Comparison of ENCODE assay signal across 28 cellular contexts in genomic region chr4:66164869-66165268, GRCh38.
"Had no signal": no experiment of that assay in that cellular context is flagged by ENCODE, and none has a peak within 500 bp of the region (broad histone marks: within the 10 kb centered on the region; RNA-seq: fewer than 3 reads in every experiment).

No MANE protein-coding gene starts in this region.

- H3K4me1 ChIP-seq: esophagus squamous epithelium, gastrocnemius medialis, heart right ventricle, left lung, lower lobe of right lung had no signal

- H3K27me3 Mint-ChIP-seq: naive B cell had no signal

- H3K9me3 ChIP-seq: gastrocnemius medialis, lower lobe of right lung had no signal

- H3K36me3 Mint-ChIP-seq: naive B cell had no signal

- H3K36me3 ChIP-seq: esophagus squamous epithelium, gastrocnemius medialis, heart right ventricle, left lung, lower lobe of right lung had no signal

- FAIRE-seq: colon, endometrium, islet of Langerhans, keratinocyte had no signal

- H3K4me3 ChIP-seq: coronary artery, dorsolateral prefrontal cortex, esophagus squamous epithelium, gastrocnemius medialis, heart right ventricle, left lung, lower lobe of right lung, mucosa of descending colon had no signal

- H3K27ac Mint-ChIP-seq: mesothelial cell of epicardium, naive B cell had no signal

- H3K4me3 Mint-ChIP-seq: mesothelial cell of epicardium, naive B cell had no signal

- H3K4me1 Mint-ChIP-seq: naive B cell had no signal

- DNase-seq: dermis blood vessel endothelial cell; dorsolateral prefrontal cortex; effector CD4-positive, alpha-beta T cell; effector memory CD4-positive, alpha-beta T cell; erythroblast; esophagus squamous epithelium; foreskin fibroblast; foreskin melanocyte; gastrocnemius medialis; glutamatergic neuron; head of caudate nucleus; heart right ventricle; hippocampal formation; left cardiac atrium; left lung; left ventricle myocardium superior; lower lobe of right lung; mesenchymal stem cell; mucosa of descending colon; naive B cell had no signal

- ATAC-seq: esophagus mucosa, gastrocnemius medialis, heart right ventricle, left cardiac atrium, left lung, left ventricle myocardium superior, lower lobe of right lung, mucosa of descending colon had no signal

- H3K27ac ChIP-seq: coronary artery, dorsolateral prefrontal cortex, epithelial cell of prostate, esophagus squamous epithelium, gastrocnemius medialis, heart right ventricle, left lung, lower lobe of right lung had no signal

- H3K27me3 ChIP-seq: dorsolateral prefrontal cortex, esophagus squamous epithelium, gastrocnemius medialis, heart right ventricle, left lung had no signal
